14 cellular contexts compared by ENCODE assay signal in genomic region chr1:232509570-232509969, GRCh38.
DNase-seq lines count a peak whose midpoint lies in the region; ATAC-seq and TF ChIP-seq lines count a peak whose summit lies in the region.
"Had no signal": no experiment of that assay in that cellular context is flagged by ENCODE, and none has a peak within 500 bp of the region (broad histone marks: within the 10 kb centered on the region; RNA-seq: fewer than 3 reads in every experiment).

No MANE protein-coding gene starts in this region.

- H3K4me1 ChIP-seq in heart right ventricle (peaks cover 16 to 76% (median 52%) of the 10 kb centered on the region in 9 donors), neutrophil (ENCODE audit: control insufficient read depth in 1 of 2, insufficient read depth in 1 of 2, low read depth in 1 of 2, low read length in 1 of 2) (peaks cover 44 to 51% of the 10 kb centered on the region in 2 experiments), A673 (ENCODE audit: insufficient read depth, low read length, poor library complexity, severe bottlenecking) (no peaks in the 10 kb centered on the region)
- H3K4me1 ChIP-seq: adrenal gland, parathyroid adenoma had no signal

- CTCF ChIA-PET in A673 (lab: Charles Lee) = no interaction called here

- intact Hi-C loops in heart right ventricle (cut with DNase I) = loop anchor here in 1 of 10 donors (10.0 kb wide), 1 partner anchor 115 kb away; no protein-coding TSS in a partner anchor
- intact Hi-C loops in A673 (cut with micrococcal nuclease; ENCODE audit: unreplicated experiment) = no loop called here

- peak; percentile 33 for DNase-seq in Caki2 (ENCODE audit: low read depth)
- DNase-seq in heart right ventricle = peak; percentile 18 to 39
- no peak for DNase-seq in A673 (ENCODE audit: low spot score)
- no peak for DNase-seq in NCI-H146 (lab: John Stamatoyannopoulos, UW)
- DNase-seq: adrenal gland; effector memory CD4-positive, alpha-beta T cell; NCI-H2107; stimulated activated naive CD8-positive, alpha-beta T cell treated with anti-CD3 and anti-CD28 coated beads, Interleukin-15, Interleukin-2, amounts not matched to agents 100 U/mL and 50 U/mL, for 24 hours had no signal

- BruUV-seq in A673 (replicated peaks; lab: Mats Ljungman, UMichigan) = no TSS peak

- in situ Hi-C loops in Caki2 (cut with HindIII; ENCODE audit: low pct_unique_long_range_greater_than_20kb, low sequenced_read_pairs) = no loop called here

- ATAC-seq in heart right ventricle (peak; percentile 40 to 89 (median 85)), HG03354 (IDR thresholded peaks at IDR 0.05; ENCODE audit: poor library complexity, severe bottlenecking, unreplicated experiment) (no peak), HG03280 (IDR thresholded peaks at IDR 0.05; ENCODE audit: unreplicated experiment) (no peak)
- ATAC-seq: activated CD4-positive, CD25-positive, alpha-beta regulatory T cell treated with anti-CD3 and anti-CD28 coated beads, Interleukin-2, amount 50 U/mL, for 24 hours; stimulated activated naive CD8-positive, alpha-beta T cell treated with anti-CD3 and anti-CD28 coated beads, Interleukin-15, Interleukin-2, amounts not matched to agents 100 U/mL and 50 U/mL, for 24 hours had no signal

- peak in 1 of 9 donors; percentile 5 for TF ChIP-seq CTCF in heart right ventricle (IDR thresholded peaks at IDR 0.05)
- no peak for TF ChIP-seq CTCF in neutrophil (IDR thresholded peaks at IDR 0.05)
- TF ChIP-seq CTCF in A673 (conservative IDR thresholded peaks at IDR 0.05; ENCODE audit: low read depth, low read length) = no peak

- WGBS in heart right ventricle, 2 donors = 26 to 32% methylated on average over 7 of the region's 7 CpGs

- H3K27me3 ChIP-seq in heart right ventricle = no peaks in the 10 kb centered on the region
- H3K27me3 ChIP-seq in neutrophil = no peaks in the 10 kb centered on the region
- no peaks in the 10 kb centered on the region for H3K27me3 ChIP-seq in A673 (replicated peaks; ENCODE audit: insufficient read depth, low read depth, low read length, poor library complexity)
- H3K27me3 ChIP-seq: adrenal gland had no signal

- H3K27ac ChIP-seq in angular gyrus (ENCODE audit: low read depth, low read length) (peak overlapping the region; percentile 71), heart right ventricle (peak overlapping the region in 7 of 10 donors; percentile 4 to 49 (median 37)), neutrophil (peak overlapping the region; percentile 39), A673 (ENCODE audit: low read depth, low read length, poor library complexity, severe bottlenecking) (no peak overlapping the region)
- H3K27ac ChIP-seq: adrenal gland, parathyroid adenoma had no signal

- H3K4me3 ChIP-seq in heart right ventricle (no peak overlapping the region), neutrophil (ENCODE audit: low read depth in 1 of 2, low read length in 1 of 2) (no peak overlapping the region), A673 (ENCODE audit: low read depth, low read length, poor library complexity, severe bottlenecking) (no peak overlapping the region)
- H3K4me3 ChIP-seq: adrenal gland had no signal

- H3K36me3 ChIP-seq in heart right ventricle (peaks cover 0 to 18% (median 6%) of the 10 kb centered on the region in 9 donors), neutrophil (peaks cover 10% of the 10 kb centered on the region), A673 (ENCODE audit: insufficient read depth, low read length, poor library complexity, severe bottlenecking) (no peaks in the 10 kb centered on the region)
- H3K36me3 ChIP-seq: adrenal gland had no signal

- POLR2A ChIA-PET in A673 (lab: Charles Lee; ENCODE audit: low non-redundant PET) = no interaction called here

- H3K9me3 ChIP-seq in heart right ventricle (no peaks in the 10 kb centered on the region), neutrophil (no peaks in the 10 kb centered on the region), A673 (ENCODE audit: low read depth, low read length, poor library complexity, severe bottlenecking) (no peaks in the 10 kb centered on the region)
- H3K9me3 ChIP-seq: adrenal gland had no signal

Comparison
In these comparisons a context has a peak if more than half of its experiments do, and no peak if none do; other contexts are left out.
1. DNase-seq: peak in Caki2 (single experiment) and heart right ventricle (2 of 2); none in A673 (single experiment) and NCI-H146 (single experiment).
2. ATAC-seq: peak in heart right ventricle (8 of 8); none in HG03354 (single experiment) and HG03280 (single experiment).